In genomic region chr1:18681423-18681835, GRCh38 we compare ENCODE assay signal across 9 cellular contexts. TPM values are rescaled to one million over a fixed set of nuclear protein-coding genes. Genes with fewer than 3 reads are reported as not detected.
DNase-seq lines count a peak whose midpoint lies in the region; ATAC-seq and TF ChIP-seq lines count a peak whose summit lies in the region.
"Had no signal": no experiment of that assay in that cellular context is flagged by ENCODE, and none has a peak within 500 bp of the region (broad histone marks: within the 10 kb centered on the region; RNA-seq: fewer than 3 reads in every experiment).

No MANE protein-coding gene starts in this region.

- peak; percentile 80 for TF ChIP-seq RAD21 in HCT116 (IDR thresholded peaks at IDR 0.05; ENCODE audit: low read depth)

- H3K9me2 ChIP-seq in HCT116 (ENCODE audit: insufficient read depth): no peaks in the 10 kb centered on the region
- H3K9me2 ChIP-seq in PC-3 (replicated peaks; ENCODE audit: low read length): no peaks in the 10 kb centered on the region

- H3K4me3 Mint-ChIP-seq in endothelial cell (ENCODE audit: unreplicated experiment): no peak overlapping the region
- H3K4me3 Mint-ChIP-seq: T-cell had no signal

- ATAC-seq in HCT116: peak; percentile 91
- peak; percentile 99 for ATAC-seq in PC-3
- peak; percentile 64 to 72 for ATAC-seq in gastrocnemius medialis
- no peak for ATAC-seq in GM19455 (IDR thresholded peaks at IDR 0.05; ENCODE audit: unreplicated experiment)
- no peak for ATAC-seq in HG02610 (IDR thresholded peaks at IDR 0.05; ENCODE audit: unreplicated experiment)

- RAD21 ChIA-PET in HCT116 (lab: Charles Lee; ENCODE audit: low non-redundant PET in 1 of 2, low total read pairs in 2 of 2, uncharacterized antibody in 2 of 2, unreplicated experiment in 2 of 2): no interaction called here

- peaks cover 3% of the 10 kb centered on the region for H3K4me1 Mint-ChIP-seq in endothelial cell (ENCODE audit: unreplicated experiment)
- H3K4me1 Mint-ChIP-seq: T-cell had no signal

- H3F3A ChIP-seq in PC-3 (ENCODE audit: low read length, unreplicated experiment): no peaks in the 10 kb centered on the region

- peaks cover 8% of the 10 kb centered on the region for H3K27me3 Mint-ChIP-seq in endothelial cell (ENCODE audit: unreplicated experiment)

- H2AFZ ChIP-seq in HCT116 (ENCODE audit: low read depth, low read length, poor library complexity, severe bottlenecking): peak overlapping the region; percentile 5
- H2AFZ ChIP-seq in PC-3 (ENCODE audit: low read length): peak overlapping the region; percentile 62

- H3K4me1 ChIP-seq in HCT116 (ENCODE audit: control insufficient read depth in 1 of 2, insufficient read depth in 2 of 2, low read length in 2 of 2) (no peaks in the 10 kb centered on the region; a peak in 2 of 4 replicates), PC-3 (ENCODE audit: insufficient read depth, low read length) (peaks cover 3% of the 10 kb centered on the region; the same call in 1 of the 2 replicates), gastrocnemius medialis (no peaks in the 10 kb centered on the region)

- H3K9me3 ChIP-seq in HCT116 (ENCODE audit: control insufficient read depth in 1 of 2, insufficient read depth in 1 of 2, low read depth in 1 of 2, low read length in 2 of 2): no peaks in the 10 kb centered on the region
- H3K9me3 ChIP-seq in PC-3 (ENCODE audit: low read length): no peaks in the 10 kb centered on the region
- H3K9me3 ChIP-seq in gastrocnemius medialis: no peaks in the 10 kb centered on the region

- no peaks in the 10 kb centered on the region for H3K36me3 Mint-ChIP-seq in endothelial cell (ENCODE audit: low read depth, unreplicated experiment)
- H3K36me3 Mint-ChIP-seq: T-cell had no signal

- H3K36me3 ChIP-seq in HCT116 (ENCODE audit: control insufficient read depth in 1 of 2, insufficient read depth in 2 of 2, low read length in 2 of 2) (no peaks in the 10 kb centered on the region), PC-3 (ENCODE audit: low read depth, low read length) (no peaks in the 10 kb centered on the region), gastrocnemius medialis (no peaks in the 10 kb centered on the region)

- TF ChIP-seq POLR2A in HCT116 (IDR thresholded peaks at IDR 0.05; ENCODE audit: borderline replicate concordance, extremely low read depth, insufficient read depth, insufficient read length): no peak
- no peak for TF ChIP-seq POLR2A in gastrocnemius medialis (IDR thresholded peaks at IDR 0.05)

- H3K27me3 ChIP-seq in HCT116 (ENCODE audit: insufficient read depth, low read length) (no peaks in the 10 kb centered on the region), PC-3 (ENCODE audit: low read length) (peaks cover 5% of the 10 kb centered on the region; the same call in 1 of the 2 replicates), gastrocnemius medialis (peaks cover 0 to 6% (median 0%) of the 10 kb centered on the region in 3 donors)

- DNase-seq in Caki2 (ENCODE audit: low read depth) (peak; percentile 27), HCT116 (ENCODE audit: low read depth, low spot score) (peak; percentile 29), PC-3 (peak; percentile 82), endothelial cell (ENCODE audit: low spot score) (peak; percentile 24), gastrocnemius medialis (no peak), NCI-H146 treated with DMSO at 0.1 percent for 48 hours (lab: John Stamatoyannopoulos, UW; ENCODE audit: unreplicated experiment) (no peak)

- no peak overlapping the region for H3K27ac Mint-ChIP-seq in endothelial cell (ENCODE audit: unreplicated experiment)
- H3K27ac Mint-ChIP-seq: T-cell had no signal

- H3K9me3 Mint-ChIP-seq in endothelial cell (ENCODE audit: unreplicated experiment): no peaks in the 10 kb centered on the region
- H3K9me3 Mint-ChIP-seq: T-cell had no signal

- H3K79me2 ChIP-seq in HCT116 (ENCODE audit: insufficient read depth, low read length): no peaks in the 10 kb centered on the region
- H3K79me2 ChIP-seq in PC-3 (ENCODE audit: low read length): no peaks in the 10 kb centered on the region

- in situ Hi-C loops in Caki2 (cut with HindIII; ENCODE audit: low pct_unique_long_range_greater_than_20kb, low sequenced_read_pairs): no loop called here
- in situ Hi-C loops in gastrocnemius medialis (cut with MboI; ENCODE audit: low sequenced_read_pairs in 4 of 4): loop anchor here in 1 of 4 donors (5.0 kb wide), 1 partner anchor 79 kb away; no protein-coding TSS in a partner anchor

- CTCF ChIA-PET in HCT116 (lab: Charles Lee): interaction anchor here (1.0 to 2.3 kb wide), 2 partner anchors 11 to 84 kb away, joined by 3 to 11 read pairs; no protein-coding TSS in a partner anchor
- CTCF ChIA-PET in PC-3 (lab: Charles Lee): interaction anchor here (0.6 to 2.6 kb wide), 2 partner anchors 13 to 84 kb away, joined by 3 to 15 read pairs; no protein-coding TSS in a partner anchor

- intact Hi-C loops in HCT116 (cut with micrococcal nuclease): loop anchor here (2.0 kb wide), 1 partner anchor 85 kb away; no protein-coding TSS in a partner anchor
- intact Hi-C loops in PC-3 (cut with micrococcal nuclease): loop anchor here (1.0 to 5.0 kb wide), 3 partner anchors 39 to 139 kb away; no protein-coding TSS in a partner anchor
- intact Hi-C loops in gastrocnemius medialis (cut with DNase I; ENCODE audit: low total_unique reads): loop anchor here (2.0 to 10.0 kb wide), 2 partner anchors 83 to 85 kb away; no protein-coding TSS in a partner anchor

- H3K4me2 ChIP-seq in HCT116 (ENCODE audit: low read length) (no peak overlapping the region), PC-3 (ENCODE audit: low read length) (no peak overlapping the region)

- H3K27ac ChIP-seq in HCT116 (ENCODE audit: low read depth, low read length): no peak overlapping the region
- H3K27ac ChIP-seq in PC-3 (ENCODE audit: low read length): no peak overlapping the region
- no peak overlapping the region for H3K27ac ChIP-seq in gastrocnemius medialis

- no peaks in the 10 kb centered on the region for H4K20me1 ChIP-seq in HCT116 (ENCODE audit: insufficient read depth)
- H4K20me1 ChIP-seq in PC-3 (ENCODE audit: low read length): no peaks in the 10 kb centered on the region

- no peak overlapping the region for H3K4me3 ChIP-seq in HCT116 (replicated peaks in 1 of 2; ENCODE audit: low read depth in 1 of 2, low read length in 2 of 2)
- H3K4me3 ChIP-seq in PC-3 (ENCODE audit: low read length): no peak overlapping the region
- no peak overlapping the region for H3K4me3 ChIP-seq in gastrocnemius medialis

- POLR2A ChIA-PET in HCT116 (lab: Charles Lee) (no interaction called here), PC-3 (lab: Charles Lee; ENCODE audit: unreplicated experiment) (no interaction called here)

- no peak overlapping the region for H3K9ac ChIP-seq in HCT116 (ENCODE audit: low read length)
- H3K9ac ChIP-seq in PC-3 (ENCODE audit: low read length): no peak overlapping the region

- BruUV-seq in HCT116 (replicated peaks; lab: Mats Ljungman, UMichigan) (no TSS peak), PC-3 (replicated peaks; lab: Mats Ljungman, UMichigan) (no TSS peak)

- TF ChIP-seq CTCF in HCT116 (IDR thresholded peaks at IDR 0.05 in 2 of 3, conservative IDR thresholded peaks at IDR 0.05 in 1 of 3; ENCODE audit: borderline replicate concordance in 1 of 3, insufficient read depth in 1 of 3, low read depth in 2 of 3, low read length in 2 of 3): peak; percentile 61 to 81 (median 72); a peak in 5 of 6 replicates
- TF ChIP-seq CTCF in PC-3 (conservative IDR thresholded peaks at IDR 0.05; ENCODE audit: low read depth, low read length): peak; percentile 78
- peak; percentile 58 for TF ChIP-seq CTCF in endothelial cell (IDR thresholded peaks at IDR 0.05; ENCODE audit: unreplicated experiment)
- TF ChIP-seq CTCF in gastrocnemius medialis (IDR thresholded peaks at IDR 0.05 in 4 of 5, conservative IDR thresholded peaks at IDR 0.05 in 1 of 5): peak in 3 of 5 experiments; percentile 22 to 54 (median 50)

TF ChIP-seq in HCT116, 20 proteins besides CTCF, POLR2A, EP300 and RAD21:
- TF ChIP-seq EZH2phosphoT487 (IDR thresholded peaks at IDR 0.05; ENCODE audit: borderline replicate concordance) (no peak), MAX (IDR thresholded peaks at IDR 0.05) (0 out of 2 replicates have a peak, but pooled peaks have one; percentile 23), EZH2 (IDR thresholded peaks at IDR 0.05) (no peak), CBX3 (IDR thresholded peaks at IDR 0.05; ENCODE audit: low read depth) (peak; percentile 95)
TF ChIP-seq in HCT116: peak in this region for 2.

RNA-seq across cellular contexts. Expression of gene PAX7, which starts 50.8 kb away (rescaled TPM):
- total RNA-seq in Caki2 (2014; rRNA removed; shearing (Covaris generic); ENCODE audit: low replicate concordance): not detected in 2 replicates
- total RNA-seq in HCT116 (2021; ENCODE audit: unreplicated experiment) (not detected), PC-3 (2014; rRNA removed) (not detected in 2 replicates), endothelial cell (ENCODE audit: unreplicated experiment) (1.4 TPM), gastrocnemius medialis (1 to 10 TPM; 1.8 to 5.1 (median 3.9) TPM)
- polyA plus RNA-seq in HCT116 (2012): not detected in 2 replicates
- total RNA-seq: T-cell had no signal

Comparison
In these comparisons a context has a peak if more than half of its experiments do, and no peak if none do; other contexts are left out.
1. DNase-seq: peak in Caki2 (single experiment), HCT116 (single experiment), PC-3 (single experiment) and endothelial cell (single experiment); none in gastrocnemius medialis (0 of 2) and NCI-H146 treated with DMSO at 0.1 percent for 48 hours (single experiment).
2. ATAC-seq: peak in HCT116 (single experiment), PC-3 (single experiment) and gastrocnemius medialis (2 of 2); none in GM19455 (single experiment) and HG02610 (single experiment).
3. Peak in every context shown above with its lines, with median percentiles within 50 percentile points of each other: CTCF ChIP-seq.